1 cellular context compared by ENCODE assay signal in genomic region chr2:19362652-19363473, GRCh38.
A peak's percentile ranks its signal among the peaks of the same experiment; 100 is the strongest.
TF ChIP-seq lines count a peak whose summit lies in the region.

No MANE protein-coding gene starts in this region.

TF ChIP-seq in K562, 482 proteins besides CTCF, POLR2A, EP300 and RAD21 (continued from another document and continues in another):
- TF ChIP-seq TSHZ1 (CRISPR knock-in tag; IDR thresholded peaks at IDR 0.05) (no peak), RB1 (IDR thresholded peaks at IDR 0.05; ENCODE audit: low read depth) (peak; percentile 32; the same call in 1 of the 2 replicates), GATAD2A (IDR thresholded peaks at IDR 0.05) (no peak), ZNF12 (CRISPR knock-in tag; IDR thresholded peaks at IDR 0.05) (no peak), ZFX (CRISPR knock-in tag; IDR thresholded peaks at IDR 0.05) (no peak), TCF3 (CRISPR knock-in tag; IDR thresholded peaks at IDR 0.05) (no peak), CBFB (CRISPR knock-in tag; IDR thresholded peaks at IDR 0.05) (no peak), JUNB (CRISPR knock-in tag; conservative IDR thresholded peaks at IDR 0.05) (no peak), NFIX (CRISPR knock-in tag; IDR thresholded peaks at IDR 0.05; ENCODE audit: low read depth) (no peak), NR2F6 (CRISPR knock-in tag; IDR thresholded peaks at IDR 0.05) (no peak), NFXL1 (CRISPR knock-in tag; IDR thresholded peaks at IDR 0.05) (no peak), CAMTA2 (CRISPR knock-in tag; conservative IDR thresholded peaks at IDR 0.05) (no peak), ZBTB9 (CRISPR knock-in tag; IDR thresholded peaks at IDR 0.05) (no peak), ZNF184 (CRISPR knock-in tag; IDR thresholded peaks at IDR 0.05) (no peak), TAF7 (tag; IDR thresholded peaks at IDR 0.05) (no peak), GABPA (tag; conservative IDR thresholded peaks at IDR 0.05; ENCODE audit: low read depth) (peak; percentile 70), ESRRA (IDR thresholded peaks at IDR 0.05; ENCODE audit: borderline replicate concordance, low read depth) (no peak), PHF20 (IDR thresholded peaks at IDR 0.05; ENCODE audit: partially characterized antibody) (no peak), ERF (CRISPR knock-in tag; IDR thresholded peaks at IDR 0.05) (no peak), SLC30A9 (CRISPR knock-in tag; IDR thresholded peaks at IDR 0.05) (no peak), TAF9B (IDR thresholded peaks at IDR 0.05; ENCODE audit: partially characterized antibody) (no peak), KDM2B (CRISPR knock-in tag; IDR thresholded peaks at IDR 0.05) (no peak), DEAF1 (CRISPR knock-in tag; IDR thresholded peaks at IDR 0.05) (peak; percentile 74), YY1 (IDR thresholded peaks at IDR 0.05; ENCODE audit: borderline replicate concordance in 1 of 3, control insufficient read depth in 1 of 3, extremely low read depth in 1 of 3, insufficient read depth in 3 of 3, insufficient read length in 1 of 3, insufficient replicate concordance in 2 of 3, low read depth in 1 of 3, low read length in 2 of 3) (no peak), SREBF1 (IDR thresholded peaks at IDR 0.05; ENCODE audit: borderline replicate concordance, low read depth, low read length) (no peak), EP400 (IDR thresholded peaks at IDR 0.05) (no peak), ZBTB40 (IDR thresholded peaks at IDR 0.05) (peak; percentile 33; the same call in 1 of the 2 replicates), ZBTB40 (CRISPR knock-in tag; IDR thresholded peaks at IDR 0.05) (no peak), ZNF316 (IDR thresholded peaks at IDR 0.05) (no peak), BACH1 (tag; IDR thresholded peaks at IDR 0.05) (no peak), CCAR2 (IDR thresholded peaks at IDR 0.05; ENCODE audit: low read depth, low read length) (no peak), ZC3H11A (IDR thresholded peaks at IDR 0.05; ENCODE audit: low read depth, low read length) (no peak), CXXC5 (CRISPR knock-in tag; IDR thresholded peaks at IDR 0.05) (peak; percentile 39; the same call in 1 of the 2 replicates), IFI16 (CRISPR knock-in tag; IDR thresholded peaks at IDR 0.05) (no peak), GABPB1 (CRISPR knock-in tag; IDR thresholded peaks at IDR 0.05) (peak; percentile 30; the same call in 1 of the 2 replicates), KDM4B (IDR thresholded peaks at IDR 0.05; ENCODE audit: borderline replicate concordance in 2 of 2, low read depth in 1 of 2) (no peak), ZNF239 (CRISPR knock-in tag; IDR thresholded peaks at IDR 0.05) (no peak), SREBF2 (CRISPR knock-in tag; IDR thresholded peaks at IDR 0.05) (no peak), ZNF408 (CRISPR knock-in tag; IDR thresholded peaks at IDR 0.05; ENCODE audit: low read depth) (no peak)
- TF ChIP-seq, protein P1, sequence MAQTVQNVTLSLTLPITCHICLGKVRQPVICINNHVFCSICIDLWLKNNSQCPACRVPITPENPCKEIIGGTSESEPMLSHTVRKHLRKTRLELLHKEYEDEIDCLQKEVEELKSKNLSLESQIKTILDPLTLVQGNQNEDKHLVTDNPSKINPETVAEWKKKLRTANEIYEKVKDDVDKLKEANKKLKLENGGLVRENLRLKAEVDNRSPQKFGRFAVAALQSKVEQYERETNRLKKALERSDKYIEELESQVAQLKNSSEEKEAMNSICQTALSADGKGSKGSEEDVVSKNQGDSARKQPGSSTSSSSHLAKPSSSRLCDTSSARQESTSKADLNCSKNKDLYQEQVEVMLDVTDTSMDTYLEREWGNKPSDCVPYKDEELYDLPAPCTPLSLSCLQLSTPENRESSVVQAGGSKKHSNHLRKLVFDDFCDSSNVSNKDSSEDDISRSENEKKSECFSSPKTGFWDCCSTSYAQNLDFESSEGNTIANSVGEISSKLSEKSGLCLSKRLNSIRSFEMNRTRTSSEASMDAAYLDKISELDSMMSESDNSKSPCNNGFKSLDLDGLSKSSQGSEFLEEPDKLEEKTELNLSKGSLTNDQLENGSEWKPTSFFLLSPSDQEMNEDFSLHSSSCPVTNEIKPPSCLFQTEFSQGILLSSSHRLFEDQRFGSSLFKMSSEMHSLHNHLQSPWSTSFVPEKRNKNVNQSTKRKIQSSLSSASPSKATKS (CRISPR knock-in tag; IDR thresholded peaks at IDR 0.05): no peak
- TF ChIP-seq, protein P2, sequence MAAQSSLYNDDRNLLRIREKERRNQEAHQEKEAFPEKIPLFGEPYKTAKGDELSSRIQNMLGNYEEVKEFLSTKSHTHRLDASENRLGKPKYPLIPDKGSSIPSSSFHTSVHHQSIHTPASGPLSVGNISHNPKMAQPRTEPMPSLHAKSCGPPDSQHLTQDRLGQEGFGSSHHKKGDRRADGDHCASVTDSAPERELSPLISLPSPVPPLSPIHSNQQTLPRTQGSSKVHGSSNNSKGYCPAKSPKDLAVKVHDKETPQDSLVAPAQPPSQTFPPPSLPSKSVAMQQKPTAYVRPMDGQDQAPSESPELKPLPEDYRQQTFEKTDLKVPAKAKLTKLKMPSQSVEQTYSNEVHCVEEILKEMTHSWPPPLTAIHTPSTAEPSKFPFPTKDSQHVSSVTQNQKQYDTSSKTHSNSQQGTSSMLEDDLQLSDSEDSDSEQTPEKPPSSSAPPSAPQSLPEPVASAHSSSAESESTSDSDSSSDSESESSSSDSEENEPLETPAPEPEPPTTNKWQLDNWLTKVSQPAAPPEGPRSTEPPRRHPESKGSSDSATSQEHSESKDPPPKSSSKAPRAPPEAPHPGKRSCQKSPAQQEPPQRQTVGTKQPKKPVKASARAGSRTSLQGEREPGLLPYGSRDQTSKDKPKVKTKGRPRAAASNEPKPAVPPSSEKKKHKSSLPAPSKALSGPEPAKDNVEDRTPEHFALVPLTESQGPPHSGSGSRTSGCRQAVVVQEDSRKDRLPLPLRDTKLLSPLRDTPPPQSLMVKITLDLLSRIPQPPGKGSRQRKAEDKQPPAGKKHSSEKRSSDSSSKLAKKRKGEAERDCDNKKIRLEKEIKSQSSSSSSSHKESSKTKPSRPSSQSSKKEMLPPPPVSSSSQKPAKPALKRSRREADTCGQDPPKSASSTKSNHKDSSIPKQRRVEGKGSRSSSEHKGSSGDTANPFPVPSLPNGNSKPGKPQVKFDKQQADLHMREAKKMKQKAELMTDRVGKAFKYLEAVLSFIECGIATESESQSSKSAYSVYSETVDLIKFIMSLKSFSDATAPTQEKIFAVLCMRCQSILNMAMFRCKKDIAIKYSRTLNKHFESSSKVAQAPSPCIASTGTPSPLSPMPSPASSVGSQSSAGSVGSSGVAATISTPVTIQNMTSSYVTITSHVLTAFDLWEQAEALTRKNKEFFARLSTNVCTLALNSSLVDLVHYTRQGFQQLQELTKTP (IDR thresholded peaks at IDR 0.05; ENCODE audit: low read depth in 1 of 2, partially characterized antibody in 2 of 2): no peak
- TF ChIP-seq, protein P3, sequence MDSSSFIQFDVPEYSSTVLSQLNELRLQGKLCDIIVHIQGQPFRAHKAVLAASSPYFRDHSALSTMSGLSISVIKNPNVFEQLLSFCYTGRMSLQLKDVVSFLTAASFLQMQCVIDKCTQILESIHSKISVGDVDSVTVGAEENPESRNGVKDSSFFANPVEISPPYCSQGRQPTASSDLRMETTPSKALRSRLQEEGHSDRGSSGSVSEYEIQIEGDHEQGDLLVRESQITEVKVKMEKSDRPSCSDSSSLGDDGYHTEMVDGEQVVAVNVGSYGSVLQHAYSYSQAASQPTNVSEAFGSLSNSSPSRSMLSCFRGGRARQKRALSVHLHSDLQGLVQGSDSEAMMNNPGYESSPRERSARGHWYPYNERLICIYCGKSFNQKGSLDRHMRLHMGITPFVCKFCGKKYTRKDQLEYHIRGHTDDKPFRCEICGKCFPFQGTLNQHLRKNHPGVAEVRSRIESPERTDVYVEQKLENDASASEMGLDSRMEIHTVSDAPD (CRISPR knock-in tag; IDR thresholded peaks at IDR 0.05): no peak
